Comparison of ENCODE assay signal across 8 cellular contexts in the genomic region with DNA sequence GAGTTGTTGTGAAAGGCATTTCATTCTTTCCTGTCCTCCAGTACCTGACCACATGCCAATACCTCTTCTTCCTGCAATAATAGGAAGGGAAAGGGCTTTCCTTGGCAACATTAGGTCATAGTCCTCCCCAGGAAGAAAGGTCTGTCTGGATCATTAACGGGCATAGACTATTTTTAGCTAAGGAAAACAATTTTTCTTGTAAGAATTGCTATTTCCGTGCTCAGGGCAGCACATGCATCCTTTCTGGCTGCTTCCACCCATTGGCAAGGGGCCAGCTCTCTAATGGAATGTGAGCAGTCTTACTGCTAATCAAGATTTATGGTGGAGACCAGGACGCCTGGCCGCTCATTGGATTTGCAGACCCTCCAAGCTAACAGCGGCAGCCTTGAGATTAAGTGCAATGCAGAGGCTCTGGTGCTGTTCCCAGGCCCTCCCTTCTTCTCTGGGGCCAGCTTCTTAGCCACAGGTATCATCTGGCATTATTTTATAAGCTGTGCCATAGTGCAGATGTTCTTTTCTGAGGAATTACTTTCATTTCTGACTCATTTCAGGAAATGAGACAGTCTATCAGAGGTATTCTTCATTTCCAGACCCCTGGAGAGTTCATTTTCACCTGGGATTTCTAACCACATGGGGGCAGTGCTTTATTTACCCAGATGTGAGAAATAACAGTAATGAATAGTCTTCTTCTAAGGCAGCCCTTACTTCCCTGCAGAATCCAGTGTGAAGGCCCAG. TPM values are rescaled to one million over a fixed set of nuclear protein-coding genes. Genes with fewer than 3 reads are reported as not detected.
DNase-seq lines count a peak whose midpoint lies in the region; ATAC-seq, FAIRE-seq and TF ChIP-seq lines count a peak whose summit lies in the region.

No MANE protein-coding gene starts in this region.

- in situ Hi-C loops in HAP-1 (cut with MboI; ENCODE audit: low sequenced_read_pairs), result no loop called here
- in situ Hi-C loops in astrocyte of the cerebellum (cut with HindIII; ENCODE audit: low sequenced_read_pairs), result no loop called here

- ATAC-seq in thoracic aorta (ENCODE audit: insufficient number of reproducible peaks, low FRiP score, low read depth), result peak; percentile 81

- DNase-seq in DMS53 (lab: John Stamatoyannopoulos, UW), result peak; percentile 75
- peak; percentile 61 to 84 for DNase-seq in HAP-1 (ENCODE audit: low spot score in 2 of 2)
- peak; percentile 39 to 67 for DNase-seq in NCI-H2081 (lab: John Stamatoyannopoulos, UW)
- DNase-seq in astrocyte of the cerebellum (ENCODE audit: low read depth), result peak; percentile 84
- DNase-seq in keratinocyte (ENCODE audit: low read depth, low spot score), result peak; percentile 42
- DNase-seq in thoracic aorta (ENCODE audit: low spot score), result peak; percentile 92
- DNase-seq in superior temporal gyrus (ENCODE audit: extremely low spot score), result no peak
- no peak for DNase-seq in activated naive CD8-positive, alpha-beta T cell treated with anti-CD3 and anti-CD28 coated beads for 36 hours

- TF ChIP-seq CTCF in astrocyte of the cerebellum (IDR thresholded peaks at IDR 0.05; ENCODE audit: low read depth, low read length, missing control alignments) (peak; percentile 40), keratinocyte (optimal IDR thresholded peaks at IDR 0.05 in 1 of 3, IDR thresholded peaks at IDR 0.05 in 1 of 3, conservative IDR thresholded peaks at IDR 0.05 in 1 of 3; ENCODE audit: extremely low read depth in 1 of 3, insufficient read depth in 2 of 3, low read length in 3 of 3) (peak; percentile 25 to 67 (median 28)), thoracic aorta (IDR thresholded peaks at IDR 0.05) (peak; percentile 43)

- FAIRE-seq in keratinocyte (lab: Jason Lieb, UNC), result peak; percentile 60

- peaks cover 11% of the 10 kb centered on the region for H3K4me1 Mint-ChIP-seq in activated naive CD8-positive, alpha-beta T cell treated with anti-CD3 and anti-CD28 coated beads for 36 hours

- no peaks in the 10 kb centered on the region for H3K9me3 Mint-ChIP-seq in activated naive CD8-positive, alpha-beta T cell treated with anti-CD3 and anti-CD28 coated beads for 36 hours

- peak overlapping the region; percentile 83 for H3K4me2 ChIP-seq in keratinocyte (ENCODE audit: control insufficient read depth, extremely low read depth, insufficient read depth, low read depth, low read length)

- H3K27ac ChIP-seq in keratinocyte (ENCODE audit: control insufficient read depth, insufficient read depth, low read length), result peak overlapping the region; percentile 84
- peak overlapping the region; percentile 88 for H3K27ac ChIP-seq in thoracic aorta

- no peak overlapping the region for H3K4me3 ChIP-seq in HAP-1
- peak overlapping the region; percentile 7 for H3K4me3 ChIP-seq in astrocyte of the cerebellum (ENCODE audit: low read depth, low read length)
- peak overlapping the region in 2 of 3 experiments; percentile 48 to 64 for H3K4me3 ChIP-seq in keratinocyte (ENCODE audit: control insufficient read depth in 2 of 3, extremely low read depth in 1 of 3, insufficient read depth in 2 of 3, low read depth in 1 of 3, low read length in 3 of 3)
- peak overlapping the region; percentile 44 for H3K4me3 ChIP-seq in thoracic aorta

- H3K9me3 ChIP-seq in HAP-1 (no peaks in the 10 kb centered on the region), keratinocyte (ENCODE audit: control insufficient read depth, low read depth, low read length) (no peaks in the 10 kb centered on the region), thoracic aorta (no peaks in the 10 kb centered on the region)

- dilution Hi-C loops in keratinocyte (cut with MboI; ENCODE audit: extremely low pct_ligation_motif_present, low sequenced_read_pairs), result no loop called here

- H4K20me1 ChIP-seq in keratinocyte (ENCODE audit: control insufficient read depth, extremely low read depth, insufficient read depth, low read length), result peaks cover 4% of the 10 kb centered on the region

- peak overlapping the region; percentile 67 for H3K9ac ChIP-seq in keratinocyte (ENCODE audit: control insufficient read depth, extremely low read depth, insufficient read depth, low read length)

- H3K36me3 ChIP-seq in HAP-1 (replicated peaks) (no peaks in the 10 kb centered on the region), keratinocyte (ENCODE audit: control insufficient read depth in 2 of 2, extremely low read depth in 1 of 2, insufficient read depth in 2 of 2, low read length in 2 of 2) (no peaks in the 10 kb centered on the region), thoracic aorta (no peaks in the 10 kb centered on the region)

- peaks cover 13% of the 10 kb centered on the region for H3K4me1 ChIP-seq in HAP-1
- H3K4me1 ChIP-seq in keratinocyte (ENCODE audit: control insufficient read depth, extremely low read depth, insufficient read depth, low read length), result peaks cover 36% of the 10 kb centered on the region
- peaks cover 37 to 96% of the 10 kb centered on the region in 2 donors for H3K4me1 ChIP-seq in thoracic aorta (ENCODE audit: control insufficient read depth in 1 of 2, low read depth in 2 of 2)

- H3K27me3 ChIP-seq in HAP-1 (ENCODE audit: low read depth), result no peaks in the 10 kb centered on the region
- no peaks in the 10 kb centered on the region for H3K27me3 ChIP-seq in keratinocyte (ENCODE audit: control insufficient read depth, extremely low read depth, insufficient read depth, low read length)
- H3K27me3 ChIP-seq in thoracic aorta (replicated peaks; ENCODE audit: insufficient read depth), result no peaks in the 10 kb centered on the region

- no peak overlapping the region for H2AFZ ChIP-seq in keratinocyte (ENCODE audit: control insufficient read depth, low read length)

- no peaks in the 10 kb centered on the region for H3K9me1 ChIP-seq in keratinocyte (ENCODE audit: control insufficient read depth, extremely low read depth, insufficient read depth, low read length)

- H3K79me2 ChIP-seq in keratinocyte (ENCODE audit: control insufficient read depth, insufficient read depth, low read length), result peaks cover 65% of the 10 kb centered on the region

- no peak overlapping the region for H3K4me3 Mint-ChIP-seq in activated naive CD8-positive, alpha-beta T cell treated with anti-CD3 and anti-CD28 coated beads for 36 hours

- no peaks in the 10 kb centered on the region for H3K27me3 Mint-ChIP-seq in activated naive CD8-positive, alpha-beta T cell treated with anti-CD3 and anti-CD28 coated beads for 36 hours

- peaks cover 3% of the 10 kb centered on the region for H3K36me3 Mint-ChIP-seq in activated naive CD8-positive, alpha-beta T cell treated with anti-CD3 and anti-CD28 coated beads for 36 hours

- H3K27ac Mint-ChIP-seq in activated naive CD8-positive, alpha-beta T cell treated with anti-CD3 and anti-CD28 coated beads for 36 hours, result no peak overlapping the region

RNA-seq across cellular contexts. Expression of gene ANO6, which starts 52.9 kb away (rescaled TPM):
- 55.4 to 64.3 TPM (median 62.4 TPM) in 3 replicates for polyA plus RNA-seq in keratinocyte
- 8.8 TPM for polyA plus RNA-seq in keratinocyte (2011; ENCODE audit: low read depth)
- 33.1 and 59.0 TPM in 2 replicates for polyA plus RNA-seq in keratinocyte (2011; cell fraction: cytosol; rRNA removed)
- 74.5 and 85.6 TPM in 2 replicates for polyA plus RNA-seq in keratinocyte (2011; cell fraction: nucleus; rRNA removed)
- 21.3 and 51.0 TPM in 2 replicates for polyA plus RNA-seq in keratinocyte (2012; ENCODE audit: low replicate concordance)
- polyA minus RNA-seq in keratinocyte, result 35.5 to 110 TPM (median 88.7 TPM) in 3 replicates
- 62.7 TPM for polyA minus RNA-seq in keratinocyte (2011; cell fraction: cytosol; rRNA and poly(A)+ RNA removed)
- 108 and 195 TPM in 2 replicates for polyA minus RNA-seq in keratinocyte (2011; cell fraction: nucleus; rRNA and poly(A)+ RNA removed)
- 100 to 1,000 TPM; 114 to 139 TPM for total RNA-seq in thoracic aorta
- total RNA-seq in activated naive CD8-positive, alpha-beta T cell treated with anti-CD3 and anti-CD28 coated beads for 36 hours, result 10 to 100 TPM; 12.1 to 12.6 TPM

Comparison
In these comparisons a context has a peak if more than half of its experiments do, and no peak if none do; other contexts are left out.
1. DNase-seq: peak in DMS53 (single experiment), HAP-1 (2 of 2), NCI-H2081 (2 of 2), astrocyte of the cerebellum (single experiment), keratinocyte (single experiment) and thoracic aorta (single experiment); none in superior temporal gyrus (single experiment) and activated naive CD8-positive, alpha-beta T cell treated with anti-CD3 and anti-CD28 coated beads for 36 hours (single experiment).
2. RNA of gene ANO6, which starts 52.9 kb away (total RNA-seq): 114 to 139 TPM in thoracic aorta; 12.1 to 12.6 TPM in activated naive CD8-positive, alpha-beta T cell treated with anti-CD3 and anti-CD28 coated beads for 36 hours; every median in the first group is over 4 times any median in the second.
3. Peak in every context shown above with its lines, with median percentiles within 50 percentile points of each other: CTCF ChIP-seq.